ENCODE assay signal across 25 cellular contexts in genomic region chr14:34484726-34485125, GRCh38.
"Had no signal": no experiment of that assay in that cellular context is flagged by ENCODE, and none has a peak within 500 bp of the region (broad histone marks: within the 10 kb centered on the region; RNA-seq: fewer than 3 reads in every experiment).

No MANE protein-coding gene starts in this region.

- H3K4me1 ChIP-seq: neural progenitor cell, parathyroid adenoma, psoas muscle, right lobe of liver, sigmoid colon, stomach, thyroid gland, tibial nerve, upper lobe of left lung, vagina had no signal

- H3K79me2 ChIP-seq: parathyroid adenoma had no signal

- H3K4me2 ChIP-seq: neural progenitor cell had no signal

- H3K27me3 ChIP-seq: neural progenitor cell, ovary, right lobe of liver, sigmoid colon, stomach, thyroid gland, tibial nerve, upper lobe of left lung, vagina had no signal

- H3K27ac ChIP-seq: neural progenitor cell, ovary, parathyroid adenoma, psoas muscle, right lobe of liver, sigmoid colon, stomach, thoracic aorta, thyroid gland, tibial nerve, upper lobe of left lung, vagina had no signal

- H3K36me3 ChIP-seq: neural progenitor cell, ovary, right lobe of liver, sigmoid colon, stomach, thoracic aorta, thyroid gland, tibial nerve, upper lobe of left lung, vagina had no signal

- H3K9me3 ChIP-seq: ovary, psoas muscle, right lobe of liver, sigmoid colon, stomach, thoracic aorta, thyroid gland, tibial nerve, upper lobe of left lung, vagina had no signal

- H3K4me3 ChIP-seq: neural progenitor cell, ovary, psoas muscle, right lobe of liver, sigmoid colon, stomach, thoracic aorta, thyroid gland, tibial nerve, upper lobe of left lung, vagina had no signal

- DNase-seq: natural killer cell; occipital lobe; ovary; posterior cingulate gyrus; psoas muscle; right cardiac atrium; right lobe of liver; sigmoid colon; small intestine; stimulated activated CD4-positive, alpha-beta T cell treated with anti-CD3 and anti-CD28 coated beads, Interleukin-15, amount 100 ng/mL, for 24 hours; stimulated activated CD4-positive, alpha-beta T cell treated with anti-CD3 and anti-CD28 coated beads, Interleukin-2, amount 100 ng/mL, for 24 hours; stimulated activated CD4-positive, alpha-beta T cell treated with anti-CD3 and anti-CD28 coated beads, Interleukin-2, amount 100 ng/mL, for 48 hours; stimulated activated CD4-positive, alpha-beta T cell treated with anti-CD3 and anti-CD28 coated beads, Interleukin-4, amount 100 ng/mL, for 24 hours; stimulated activated naive B cell treated with anti-CD40 and anti-IgM and Interleukin-4, amounts not matched to agents 10 μg/mL and 1 μg/mL and 100 μg/mL, for 72 hours; stimulated activated naive CD4-positive, alpha-beta T cell treated with Interleukin-2 at 50 U/mL for 16 hours; thyroid gland; trophoblast cell; upper lobe of left lung had no signal

- ATAC-seq: natural killer cell; psoas muscle; right cardiac atrium; right lobe of liver; stimulated activated effector memory CD8-positive, alpha-beta T cell treated with anti-CD3 and anti-CD28 coated beads, Interleukin-12 subunit alpha, Interleukin-12 subunit beta, amount 100 ng/mL, for 72 hours; stimulated activated naive B cell treated with anti-CD40 and anti-IgM and Interleukin-4, amounts not matched to agents 10 μg/mL and 1 μg/mL and 100 μg/mL, for 72 hours had no signal

- H2AFZ ChIP-seq: neural progenitor cell, parathyroid adenoma had no signal

- H3K9ac ChIP-seq: neural progenitor cell, parathyroid adenoma had no signal
